8 cellular contexts compared by ENCODE assay signal in the genomic region with DNA sequence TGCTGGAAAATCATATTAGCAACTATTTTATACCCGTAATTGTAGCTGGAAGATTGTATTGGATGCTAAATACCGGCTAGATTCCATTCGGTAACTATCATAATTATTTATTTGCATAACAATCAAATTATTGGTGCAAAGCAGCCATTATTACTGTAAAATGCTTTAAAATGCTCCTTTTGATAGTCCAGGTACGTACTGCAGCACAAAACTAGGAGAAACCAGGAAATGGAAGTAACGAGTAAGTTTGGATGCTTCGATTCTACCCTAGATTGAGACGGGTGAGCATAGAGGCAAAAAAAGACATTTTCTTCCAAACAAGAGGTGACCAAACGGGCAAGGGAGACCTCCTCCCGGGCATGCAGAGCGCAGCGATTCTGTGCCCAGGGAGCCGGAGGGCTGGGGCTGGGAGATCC. TPM values are rescaled to one million over a fixed set of nuclear protein-coding genes. Genes with fewer than 3 reads are reported as not detected.
A peak's percentile ranks its signal among the peaks of the same experiment; 100 is the strongest.
DNase-seq lines count a peak whose midpoint lies in the region; ATAC-seq lines count a peak whose summit lies in the region.

No MANE protein-coding gene starts in this region.

- DNase-seq in DMS53 treated with DMSO at 0.1 percent for 48 hours (lab: John Stamatoyannopoulos, UW; ENCODE audit: unreplicated experiment) (peak; percentile 37), DMS53 (lab: John Stamatoyannopoulos, UW) (no peak), caudate nucleus (lab: John Stamatoyannopoulos, UW) (no peak), aorta (no peak), islet precursor cell (no peak), NCI-H128 (lab: John Stamatoyannopoulos, UW; ENCODE audit: unreplicated experiment) (no peak)

- H3K27ac ChIP-seq in HUES6 (ENCODE audit: low read depth, low read length) (peak overlapping the region; percentile 99), caudate nucleus (ENCODE audit: low read depth, low read length) (peak overlapping the region; percentile 88), mesodermal cell (ENCODE audit: low read depth, low read length, severe bottlenecking) (peak overlapping the region; percentile 99), aorta (ENCODE audit: low read depth in 1 of 2, low read length in 2 of 2) (peak overlapping the region; percentile 32 to 61)

- intact Hi-C loops in aorta (cut with DNase I) = loop anchor here (5.0 kb wide), 2 partner anchors 95 to 175 kb away; a partner anchor contains a TSS

- H3K9ac ChIP-seq in HUES6 (ENCODE audit: low read length) = peak overlapping the region; percentile 100

- ATAC-seq in aorta (ENCODE audit: low FRiP score) = no peak

- H3K9me3 ChIP-seq in HUES6 (ENCODE audit: control insufficient read depth, insufficient read depth, low read depth, low read length) = no peaks in the 10 kb centered on the region
- no peaks in the 10 kb centered on the region for H3K9me3 ChIP-seq in mesodermal cell (ENCODE audit: control insufficient read depth, low read length)
- no peaks in the 10 kb centered on the region for H3K9me3 ChIP-seq in aorta (ENCODE audit: control insufficient read depth, low read length)

- H3K4me3 ChIP-seq in HUES6 (ENCODE audit: low read depth, low read length) (peak overlapping the region; percentile 82), mesodermal cell (ENCODE audit: extremely low read depth, insufficient read depth, low read length, poor library complexity, severe bottlenecking) (peak overlapping the region; percentile 85), aorta (ENCODE audit: low read length in 2 of 2) (peak overlapping the region; percentile 32 to 90)

- 3 to 5% methylated on average over 9 of the region's 12 CpGs for WGBS in mesodermal cell (ENCODE audit: insufficient coverage in 2 of 2), 2 experiments
- 5% methylated on average over 12 of the region's 12 CpGs for WGBS in aorta, 2 donors

- H3K36me3 ChIP-seq in HUES6 (ENCODE audit: control insufficient read depth, insufficient read depth, low read length) = no peaks in the 10 kb centered on the region
- peaks cover 15% of the 10 kb centered on the region for H3K36me3 ChIP-seq in mesodermal cell (ENCODE audit: control insufficient read depth, insufficient read depth, low read length)
- H3K36me3 ChIP-seq in aorta (ENCODE audit: control insufficient read depth in 1 of 2, insufficient read depth in 2 of 2, low read length in 1 of 2) = no peaks in the 10 kb centered on the region

- no peaks in the 10 kb centered on the region for H3K27me3 ChIP-seq in HUES6 (ENCODE audit: control insufficient read depth, insufficient read depth, low read length)
- no peaks in the 10 kb centered on the region for H3K27me3 ChIP-seq in aorta (ENCODE audit: control insufficient read depth in 1 of 2, insufficient read depth in 2 of 2, low read length in 1 of 2)

- H3K4me1 ChIP-seq in HUES6 (ENCODE audit: control insufficient read depth, insufficient read depth, low read length) = peaks cover 14% of the 10 kb centered on the region
- peaks cover 5% of the 10 kb centered on the region for H3K4me1 ChIP-seq in mesodermal cell (ENCODE audit: control insufficient read depth, insufficient read depth, low read length, poor library complexity, severe bottlenecking)
- H3K4me1 ChIP-seq in aorta (ENCODE audit: control insufficient read depth in 1 of 2, insufficient read depth in 2 of 2, low read length in 2 of 2) = no peaks in the 10 kb centered on the region

RNA-seq across cellular contexts. Expression of a gene that starts 0.5 kb away (rescaled TPM):
- polyA plus RNA-seq in mesodermal cell (2013, experiment 1 of 2) = 105 TPM
- polyA plus RNA-seq in mesodermal cell (2013, experiment 2 of 2) = 103 TPM
- 10 to 100 TPM; 44.1 to 48.3 TPM for total RNA-seq in aorta
- 10 to 100 TPM; 24.3 to 28.9 TPM for polyA plus RNA-seq in aorta

Comparison
In these comparisons a context has a peak if more than half of its experiments do, and no peak if none do; other contexts are left out.
1. H3K27ac ChIP-seq: peak in every context shown above with its lines; median percentile 99 in HUES6; 99 in mesodermal cell; 88 in caudate nucleus; 46 in aorta.